ENCODE assay signal across 31 cellular contexts in the genomic region with DNA sequence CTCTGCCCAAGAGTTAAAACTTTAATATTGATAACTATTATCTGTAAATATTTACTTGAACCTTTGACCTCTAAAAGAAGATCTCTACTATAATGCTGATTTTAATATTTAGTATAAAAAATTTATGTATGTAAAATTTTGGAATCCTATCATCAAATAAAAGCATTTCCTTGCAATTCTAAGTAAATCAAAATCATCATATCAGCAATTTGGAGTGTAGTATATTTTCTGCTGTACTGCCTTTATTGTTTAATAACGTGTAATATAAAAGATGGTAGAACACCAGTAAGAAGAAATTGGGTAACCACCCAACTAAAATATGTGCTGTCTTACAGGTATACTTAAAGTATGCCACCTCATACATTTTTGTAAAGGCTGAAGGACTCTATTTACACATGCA.
"Had no signal": no experiment of that assay in that cellular context is flagged by ENCODE, and none has a peak within 500 bp of the region (broad histone marks: within the 10 kb centered on the region; RNA-seq: fewer than 3 reads in every experiment).

No MANE protein-coding gene starts in this region.

- H3K27ac ChIP-seq: adrenal gland, body of pancreas, colonic mucosa, epithelial cell of prostate, esophagus squamous epithelium, gastroesophageal sphincter, WERI-Rb-1 had no signal

- DNase-seq: activated B cell treated with CpG ODN at 0.5 μM for 24 hours; activated CD4-positive, alpha-beta memory T cell treated with anti-CD3 and anti-CD28 coated beads for 36 hours; activated CD4-positive, alpha-beta T cell treated with anti-CD3 and anti-CD28 coated beads for 48 hours; activated CD4-positive, alpha-beta T cell treated with anti-CD3 and anti-CD28 coated beads, Interleukin-2, amount 50 U/mL, for 1 hour; activated CD8-positive, alpha-beta memory T cell treated with anti-CD3 and anti-CD28 coated beads, Interleukin-2, amount 10 ng/mL, durations not matched to agents 7 days and 5 days; activated CD8-positive, alpha-beta memory T cell treated with anti-CD3 and anti-CD28 coated beads, Interleukin-2, amount 50 U/mL, for 4 hours; activated CD8-positive, alpha-beta T cell treated with anti-CD3 and anti-CD28 coated beads, Interleukin-2, amount 10 ng/mL, durations not matched to agents 7 days and 5 days; activated effector memory CD4-positive, alpha-beta T cell treated with anti-CD3 and anti-CD28 coated beads, Interleukin-2, amount 50 U/mL, for 16 hours; activated naive CD4-positive, alpha-beta T cell treated with anti-CD3 and anti-CD28 coated beads for 36 hours; activated naive CD8-positive, alpha-beta T cell treated with anti-CD3 and anti-CD28 coated beads for 36 hours; activated naive CD8-positive, alpha-beta T cell treated with anti-CD3 and anti-CD28 coated beads, Interleukin-2, amount 50 U/mL, for 24 hours; activated T-cell treated with anti-CD3 and anti-CD28 coated beads, Interleukin-2, amount 50 U/mL, for 1 hour; activated T-cell treated with anti-CD3 and anti-CD28 coated beads, Interleukin-2, amount 50 U/mL, for 48 hours; adrenal gland; amygdala; aorta; body of pancreas; caudate nucleus; colonic mucosa; effector CD8-positive, alpha-beta T cell; esophagus squamous epithelium; foreskin melanocyte; T-helper 1 cell; T-helper 17 cell; T1000; WERI-Rb-1 had no signal

- H3K36me3 ChIP-seq: adrenal gland, colonic mucosa, gastroesophageal sphincter had no signal

- H3K4me1 ChIP-seq: colonic mucosa, esophagus squamous epithelium, gastroesophageal sphincter had no signal

- FAIRE-seq: endometrium, endothelial cell of umbilical vein had no signal

- H3K9me3 ChIP-seq: adrenal gland, colonic mucosa, esophagus squamous epithelium, gastroesophageal sphincter had no signal

- ATAC-seq: activated CD4-positive, CD25-positive, alpha-beta regulatory T cell treated with anti-CD3 and anti-CD28 coated beads, Interleukin-2, amount 50 U/mL, for 24 hours; activated CD8-positive, alpha-beta memory T cell treated with anti-CD3 and anti-CD28 coated beads, Interleukin-2, amount 10 ng/mL, durations not matched to agents 7 days and 5 days; activated CD8-positive, alpha-beta T cell treated with anti-CD3 and anti-CD28 coated beads, Interleukin-2, amount 10 ng/mL, durations not matched to agents 7 days and 5 days; activated naive CD8-positive, alpha-beta T cell treated with anti-CD3 and anti-CD28 coated beads, Interleukin-2, amount 50 U/mL, for 24 hours; body of pancreas; gastroesophageal sphincter; T-helper 17 cell had no signal

- H3K27me3 ChIP-seq: adrenal gland, body of pancreas, colonic mucosa, esophagus squamous epithelium, gastroesophageal sphincter had no signal

- H3K4me3 ChIP-seq: adrenal gland, body of pancreas, colonic mucosa, esophagus squamous epithelium, gastroesophageal sphincter had no signal
